In the genomic region with DNA sequence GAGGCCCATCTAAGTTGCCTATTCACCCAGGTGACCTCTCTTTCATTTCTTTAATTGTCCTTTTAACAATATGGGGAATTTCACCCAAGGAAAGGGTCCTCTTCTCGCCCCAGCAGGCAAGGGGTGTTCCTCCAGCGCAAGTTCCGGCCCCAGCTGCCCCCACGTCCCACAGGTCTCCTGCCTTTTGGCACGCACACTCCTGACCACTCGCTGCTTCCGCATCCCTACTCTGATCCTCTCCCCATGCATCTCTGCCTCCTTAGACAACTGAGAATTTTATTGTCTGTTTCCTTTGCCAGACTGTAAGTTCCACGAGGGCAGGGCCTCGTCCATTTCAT, we compare ENCODE assay signal across 6 cellular contexts. TPM values are rescaled to one million over a fixed set of nuclear protein-coding genes. Genes with fewer than 3 reads are reported as not detected.
DNase-seq lines count a peak whose midpoint lies in the region; ATAC-seq and TF ChIP-seq lines count a peak whose summit lies in the region.

No MANE protein-coding gene starts in this region.

- POLR2A ChIA-PET in HCT116 (lab: Charles Lee) = interaction anchor here (2.0 kb wide), 1 partner anchor 15 kb away, joined by 5 read pairs; no protein-coding TSS in a partner anchor
- POLR2A ChIA-PET in MCF 10A (lab: Yijun Ruan, JAX) = interaction anchor here (0.6 to 7.8 kb wide), 24 partner anchors 9 to 680 kb away, joined by 3 to 171 read pairs (median 4); a partner anchor contains a TSS

- intact Hi-C loops in HCT116 (cut with micrococcal nuclease) (no loop called here), MCF 10A (cut with micrococcal nuclease) (loop anchor here (2.0 kb wide), 1 partner anchor 180 kb away; no protein-coding TSS in a partner anchor)

- peak overlapping the region; percentile 83 to 89 for H3K4me3 ChIP-seq in HCT116 (replicated peaks in 1 of 2; ENCODE audit: low read depth in 1 of 2, low read length in 2 of 2)
- peak overlapping the region; percentile 82 for H3K4me3 ChIP-seq in neural progenitor cell

- peaks cover 12 to 26% of the 10 kb centered on the region in 2 experiments for H3K4me1 ChIP-seq in HCT116 (ENCODE audit: control insufficient read depth in 1 of 2, insufficient read depth in 2 of 2, low read length in 2 of 2)
- H3K4me1 ChIP-seq in neural progenitor cell = peaks cover 13% of the 10 kb centered on the region

- H3K4me2 ChIP-seq in HCT116 (ENCODE audit: low read length) = peak overlapping the region; percentile 87
- peak overlapping the region; percentile 88 for H3K4me2 ChIP-seq in neural progenitor cell

- H3F3A ChIP-seq in neural progenitor cell (ENCODE audit: low read depth) = peaks cover 6% of the 10 kb centered on the region

- H3K4me1 Mint-ChIP-seq in MCF 10A (ENCODE audit: insufficient read depth, unreplicated experiment) = peaks cover 32% of the 10 kb centered on the region
- peaks cover 29% of the 10 kb centered on the region for H3K4me1 Mint-ChIP-seq in neural progenitor cell

- BruUV-seq in HCT116 (replicated peaks; lab: Mats Ljungman, UMichigan) (TSS peak; percentile 86), MCF 10A (replicated peaks; lab: Mats Ljungman, UMichigan) (TSS peak; percentile 77)

- H3K79me2 ChIP-seq in HCT116 (ENCODE audit: insufficient read depth, low read length) (peaks cover 42% of the 10 kb centered on the region), neural progenitor cell (ENCODE audit: low read depth) (peaks cover 42% of the 10 kb centered on the region)

- H3K9me2 ChIP-seq in HCT116 (ENCODE audit: insufficient read depth) = no peaks in the 10 kb centered on the region

- H3K27ac Mint-ChIP-seq in MCF 10A (ENCODE audit: low read depth, unreplicated experiment) (peak overlapping the region; percentile 99), neural progenitor cell (peak overlapping the region; percentile 72)

- H3K27me3 Mint-ChIP-seq in MCF 10A (ENCODE audit: insufficient read depth, unreplicated experiment) (no peaks in the 10 kb centered on the region), neural progenitor cell (ENCODE audit: insufficient read depth, low read depth) (peaks cover 2% of the 10 kb centered on the region)

- no peak for TF ChIP-seq RAD21 in HCT116 (IDR thresholded peaks at IDR 0.05; ENCODE audit: low read depth)

- H3K36me3 ChIP-seq in HCT116 (ENCODE audit: control insufficient read depth in 1 of 2, insufficient read depth in 2 of 2, low read length in 2 of 2) = peaks cover 0 to 10% of the 10 kb centered on the region in 2 experiments; a peak in 2 of 4 replicates
- H3K36me3 ChIP-seq in neural progenitor cell = no peaks in the 10 kb centered on the region

- no peaks in the 10 kb centered on the region for H3K9me3 Mint-ChIP-seq in MCF 10A (ENCODE audit: unreplicated experiment)
- H3K9me3 Mint-ChIP-seq in neural progenitor cell = no peaks in the 10 kb centered on the region

- ATAC-seq in HCT116 (no peak), GM18868 (IDR thresholded peaks at IDR 0.05; ENCODE audit: unreplicated experiment) (no peak), HG02852 (IDR thresholded peaks at IDR 0.05; ENCODE audit: unreplicated experiment) (no peak)

- H4K20me1 ChIP-seq in HCT116 (ENCODE audit: insufficient read depth) = peaks cover 8% of the 10 kb centered on the region; the same call in 1 of the 2 replicates
- H4K20me1 ChIP-seq in neural progenitor cell (ENCODE audit: low read depth) = peaks cover 33% of the 10 kb centered on the region

- no peaks in the 10 kb centered on the region for H3K9me3 ChIP-seq in HCT116 (ENCODE audit: control insufficient read depth in 1 of 2, insufficient read depth in 1 of 2, low read depth in 1 of 2, low read length in 2 of 2)
- H3K9me3 ChIP-seq in neural progenitor cell (ENCODE audit: low read depth) = no peaks in the 10 kb centered on the region

- TF ChIP-seq CTCF in HCT116 (IDR thresholded peaks at IDR 0.05 in 2 of 3, conservative IDR thresholded peaks at IDR 0.05 in 1 of 3; ENCODE audit: borderline replicate concordance in 1 of 3, insufficient read depth in 1 of 3, low read depth in 2 of 3, low read length in 2 of 3) (no peak), MCF 10A (IDR thresholded peaks at IDR 0.05; ENCODE audit: unreplicated experiment) (no peak), neural progenitor cell (IDR thresholded peaks at IDR 0.05) (no peak)

- no peak for TF ChIP-seq POLR2A in HCT116 (IDR thresholded peaks at IDR 0.05; ENCODE audit: borderline replicate concordance, extremely low read depth, insufficient read depth, insufficient read length)

- DNase-seq in HCT116 (ENCODE audit: low read depth, low spot score) (no peak), MCF 10A (ENCODE audit: unreplicated experiment) (no peak), neural progenitor cell (ENCODE audit: low spot score) (no peak)
- DNase-seq in stimulated activated CD4-positive, alpha-beta T cell treated with anti-CD3 and anti-CD28 coated beads, Interleukin-15, amount 100 ng/mL, for 24 hours = no peak

- H3K9ac ChIP-seq in HCT116 (ENCODE audit: low read length) = peak overlapping the region; percentile 92
- no peak overlapping the region for H3K9ac ChIP-seq in neural progenitor cell

- H3K27ac ChIP-seq in HCT116 (ENCODE audit: low read depth, low read length) (peak overlapping the region; percentile 71), neural progenitor cell (no peak overlapping the region)

- peaks cover 24% of the 10 kb centered on the region for H3K36me3 Mint-ChIP-seq in MCF 10A (ENCODE audit: insufficient read depth, unreplicated experiment)
- H3K36me3 Mint-ChIP-seq in neural progenitor cell = peaks cover 2% of the 10 kb centered on the region

- no peaks in the 10 kb centered on the region for H3K27me3 ChIP-seq in HCT116 (ENCODE audit: insufficient read depth, low read length)
- no peaks in the 10 kb centered on the region for H3K27me3 ChIP-seq in neural progenitor cell

- H2AFZ ChIP-seq in HCT116 (ENCODE audit: low read depth, low read length, poor library complexity, severe bottlenecking) (peak overlapping the region; percentile 67), neural progenitor cell (replicated peaks) (peak overlapping the region; percentile 74)

- RAD21 ChIA-PET in HCT116 (lab: Charles Lee; ENCODE audit: low non-redundant PET in 1 of 2, low total read pairs in 2 of 2, uncharacterized antibody in 2 of 2, unreplicated experiment in 2 of 2) = no interaction called here

- H3K4me3 Mint-ChIP-seq in MCF 10A (ENCODE audit: unreplicated experiment) (peak overlapping the region; percentile 95), neural progenitor cell (peak overlapping the region; percentile 95)

- CTCF ChIA-PET in HCT116 (lab: Charles Lee) = interaction anchor here (1.0 to 1.5 kb wide), 2 partner anchors 15 to 54 kb away, joined by 3 to 4 read pairs; a partner anchor contains a TSS
- CTCF ChIA-PET in MCF 10A (lab: Yijun Ruan, JAX) = interaction anchor here (0.6 to 2.2 kb wide), 9 partner anchors 13 to 1613 kb away, joined by 3 to 13 read pairs (median 4); no protein-coding TSS in a partner anchor

TF ChIP-seq in HCT116, 20 proteins besides CTCF, POLR2A, EP300 and RAD21:
- TF ChIP-seq ELF1 (IDR thresholded peaks at IDR 0.05; ENCODE audit: borderline replicate concordance, low read depth) = no peak

RNA-seq across cellular contexts. Expression of a gene that starts 0.7 kb away (rescaled TPM):
- total RNA-seq in HCT116 (2021; ENCODE audit: unreplicated experiment) (187 TPM), MCF 10A (2022) (196 and 284 TPM in 2 replicates), neural progenitor cell (ENCODE audit: low replicate concordance) (151 and 155 TPM in 2 replicates)
- 180 and 182 TPM in 2 replicates for polyA plus RNA-seq in HCT116 (2012)

RNA-seq across cellular contexts. Expression of a gene that starts 44.5 kb away (rescaled TPM):
- total RNA-seq in HCT116 (2021; ENCODE audit: unreplicated experiment) (0.27 TPM), MCF 10A (2022) (0.16 TPM in 1 of 2 replicates, not detected in the other), neural progenitor cell (ENCODE audit: low replicate concordance) (0.09 TPM in 1 of 2 replicates, not detected in the other)
- 0.10 and 0.16 TPM in 2 replicates for polyA plus RNA-seq in HCT116 (2012)

RNA-seq across cellular contexts. Expression of a gene that starts 49.5 kb away (rescaled TPM):
- total RNA-seq in HCT116 (2021; ENCODE audit: unreplicated experiment) (not detected), MCF 10A (2022) (0.12 TPM in 1 of 2 replicates, not detected in the other), neural progenitor cell (ENCODE audit: low replicate concordance) (not detected in 2 replicates)
- polyA plus RNA-seq in HCT116 (2012) = 0.08 TPM in 1 of 2 replicates, not detected in the other

RNA-seq across cellular contexts. Expression of a gene that starts 53.6 kb away (rescaled TPM):
- 111 TPM for total RNA-seq in HCT116 (2021; ENCODE audit: unreplicated experiment)
- 129 and 173 TPM in 2 replicates for polyA plus RNA-seq in HCT116 (2012)
- 95.7 and 98.7 TPM in 2 replicates for total RNA-seq in MCF 10A (2022)
- 90.4 and 151 TPM in 2 replicates for total RNA-seq in neural progenitor cell (ENCODE audit: low replicate concordance)

RNA-seq across cellular contexts. Expression of a gene that starts 54.0 kb away (rescaled TPM):
- 58.1 TPM for total RNA-seq in HCT116 (2021; ENCODE audit: unreplicated experiment)
- 49.4 and 64.8 TPM in 2 replicates for polyA plus RNA-seq in HCT116 (2012)
- 13.0 and 23.1 TPM in 2 replicates for total RNA-seq in MCF 10A (2022)
- 13.5 and 31.1 TPM in 2 replicates for total RNA-seq in neural progenitor cell (ENCODE audit: low replicate concordance)
